ENCODE assay signal across 8 cellular contexts in the genomic region with DNA sequence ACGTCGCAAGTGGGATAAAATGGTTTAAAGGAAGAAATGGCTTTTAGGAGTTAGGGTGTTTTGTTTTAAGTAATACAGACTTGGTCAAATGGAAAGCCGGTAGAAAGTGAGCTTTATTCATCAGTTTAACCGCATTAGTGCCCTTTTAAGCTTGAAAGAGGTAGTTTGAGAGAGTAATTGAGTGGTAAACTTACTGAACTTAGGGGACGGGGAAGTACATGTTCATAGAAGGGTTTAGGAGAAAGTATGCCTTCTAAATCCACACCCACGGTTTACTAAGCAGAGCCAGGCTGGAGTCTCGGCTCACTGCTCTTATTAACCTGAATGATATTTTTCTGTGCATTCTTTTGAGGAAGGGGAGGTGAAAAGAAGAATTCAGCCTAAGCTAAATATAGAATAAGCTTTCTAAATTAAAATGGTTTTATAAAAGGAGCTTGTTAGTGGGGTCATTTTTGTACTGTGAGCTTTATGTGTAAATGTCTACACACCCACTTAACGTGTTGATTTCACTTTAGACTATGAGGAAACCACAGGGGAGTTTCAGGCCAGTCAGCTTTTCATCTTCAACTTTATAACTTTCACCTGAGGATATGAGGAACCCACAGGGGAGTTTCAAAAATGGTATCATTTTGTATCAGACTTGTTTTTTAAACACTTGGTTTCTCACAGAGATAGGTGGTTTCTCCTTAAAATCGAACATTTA. TPM values are rescaled to one million over a fixed set of nuclear protein-coding genes. Genes with fewer than 3 reads are reported as not detected.
DNase-seq lines count a peak whose midpoint lies in the region; ATAC-seq, FAIRE-seq and TF ChIP-seq lines count a peak whose summit lies in the region.
"Not testable (repeated sequence)": the region's sequence is repeated elsewhere in the genome, so short reads cannot be mapped to it uniquely, and the experiment has no call there.

No MANE protein-coding gene starts in this region.

- in situ Hi-C loops in astrocyte of the spinal cord (cut with HindIII; ENCODE audit: low sequenced_read_pairs) = not testable (repeated sequence)

- H3K27me3 Mint-ChIP-seq in HFFc6 (ENCODE audit: insufficient read depth) = not testable (repeated sequence)

- 0 to 5% methylated on average over 3 to 5 of the region's 9 CpGs for WGBS in gastroesophageal sphincter (ENCODE audit: low coverage in 1 of 2), 2 donors
- 0 to 3% methylated on average over 7 to 8 of the region's 9 CpGs for WGBS in pancreas, 2 donors

- H3K9me3 ChIP-seq in gastroesophageal sphincter, pancreas, uterus: not testable (repeated sequence)

- 0 out of 2 replicates have a peak overlapping the region, but pooled peaks have one; percentile 1 for H3K4me3 ChIP-seq in HL-60 (replicated peaks; ENCODE audit: insufficient read depth, low read length)
- peak overlapping the region; percentile 23 for H3K4me3 ChIP-seq in astrocyte of the spinal cord (ENCODE audit: low read depth, low read length)
- peak overlapping the region; percentile 45 to 64 for H3K4me3 ChIP-seq in gastroesophageal sphincter
- H3K4me3 ChIP-seq in pancreas = peak overlapping the region in 2 of 4 donors; percentile 29 to 45
- H3K4me3 ChIP-seq in uterus = peak overlapping the region in 1 of 2 donors; percentile 28

- not testable (repeated sequence) for H3K27me3 ChIP-seq in HL-60 (ENCODE audit: insufficient read depth, poor library complexity, severe bottlenecking); gastroesophageal sphincter; pancreas; uterus

- peak overlapping the region; percentile 86 for H3K27ac Mint-ChIP-seq in HFFc6

- FAIRE-seq in pancreas (lab: Jason Lieb, UNC) = peak; percentile 94

- not testable (repeated sequence) for TF ChIP-seq POLR2A in gastroesophageal sphincter (IDR thresholded peaks at IDR 0.05); uterus (IDR thresholded peaks at IDR 0.05)

- not testable (repeated sequence) for DNase-seq in HFFc6; HL-60 (ENCODE audit: low read depth in 1 of 2, low spot score in 1 of 2); astrocyte of the spinal cord (ENCODE audit: low read depth, low spot score); pancreas; uterus

- not testable (repeated sequence) for H3K36me3 ChIP-seq in gastroesophageal sphincter, pancreas, uterus

- not testable (repeated sequence) for TF ChIP-seq CTCF in HFFc6 (IDR thresholded peaks at IDR 0.05); HL-60 (IDR thresholded peaks at IDR 0.05; ENCODE audit: insufficient read depth, low read length); astrocyte of the spinal cord (IDR thresholded peaks at IDR 0.05; ENCODE audit: low read depth, low read length); gastroesophageal sphincter (IDR thresholded peaks at IDR 0.05); pancreas (IDR thresholded peaks at IDR 0.05); uterus (IDR thresholded peaks at IDR 0.05)

- H3K4me3 Mint-ChIP-seq in HFFc6 = peak overlapping the region; percentile 91

- H3K9me3 Mint-ChIP-seq in HFFc6 = not testable (repeated sequence)

- not testable (repeated sequence) for H3K36me3 Mint-ChIP-seq in HFFc6 (ENCODE audit: low read depth)

- ATAC-seq in GM18519 (IDR thresholded peaks at IDR 0.05; ENCODE audit: low FRiP score, unreplicated experiment) (peak; percentile 40), pancreas (peak in 2 of 4 donors; percentile 22 to 29)
- peak; percentile 67 for ATAC-seq in activated CD4-positive, CD25-positive, alpha-beta regulatory T cell treated with anti-CD3 and anti-CD28 coated beads, Interleukin-2, amount 50 U/mL, for 24 hours
- not testable (repeated sequence) for ATAC-seq in gastroesophageal sphincter

- intact Hi-C loops in pancreas (cut with DNase I); uterus (cut with DNase I; ENCODE audit: low total_unique reads): not testable (repeated sequence)

- not testable (repeated sequence) for H3K4me1 ChIP-seq in gastroesophageal sphincter, pancreas, uterus

- H3K4me1 Mint-ChIP-seq in HFFc6 (ENCODE audit: low read depth) = peaks cover 10% of the 10 kb centered on the region

- not testable (repeated sequence) for H3K27ac ChIP-seq in HL-60 (replicated peaks)
- H3K27ac ChIP-seq in gastroesophageal sphincter (peak overlapping the region; percentile 56 to 90 (median 78)), pancreas (peak overlapping the region in 2 of 4 donors; percentile 58 to 61), uterus (peak overlapping the region; percentile 72 to 86)

- not testable (repeated sequence) for TF ChIP-seq EP300 in gastroesophageal sphincter (IDR thresholded peaks at IDR 0.05)

RNA-seq across cellular contexts. Expression of a gene that starts 26.5 kb away (rescaled TPM):
- under 1 TPM in 4 of 6 experiments, not detected in 2; 0.10 to 0.57 (median 0.31) TPM for total RNA-seq in HFFc6 (2021; fragmentation: NEBNext Ultra II Directional; extraction: Animal tissue kit (Norgen Biotek cat#: 25700))
- total RNA-seq in gastroesophageal sphincter (1 to 10 TPM in 1 of 4 donors, under 1 TPM in 2, not detected in 1; 0.77 to 1.9 (median 0.94) TPM), pancreas (1 to 10 TPM in 5 of 6 donors, under 1 TPM in 1; 0.69 to 2.1 (median 1.5) TPM), uterus (1 to 10 TPM in 2 of 4 donors, under 1 TPM in 1, not detected in 1; 0.26 to 5.1 (median 4.2) TPM)
- polyA plus RNA-seq in pancreas = 1 to 10 TPM in 1 of 2 donors, under 1 TPM in 1; 0.80 to 1.4 TPM
